ENCODE assay signal across 8 cellular contexts in genomic region chr12:50025187-50026059, GRCh38. TPM values are rescaled to one million over a fixed set of nuclear protein-coding genes. Genes with fewer than 3 reads are reported as not detected.
DNase-seq lines count a peak whose midpoint lies in the region; ATAC-seq and TF ChIP-seq lines count a peak whose summit lies in the region.

RACGAP1 (minus strand) TSS chr12:50025494; CDS start chr12:50016715, 8,779 bp downstream.

- peak; percentile 74 for TF ChIP-seq POLR2A in GM18505 (IDR thresholded peaks at IDR 0.05; ENCODE audit: borderline replicate concordance, extremely low read depth, insufficient read depth, insufficient read length)

- peak within 1 kb of the TSS; percentile 21 for H3K27ac ChIP-seq in rectal smooth muscle tissue (ENCODE audit: low read depth, low read length)
- no peak within 1 kb of the TSS for H3K27ac ChIP-seq in aorta (ENCODE audit: low read depth in 1 of 2, low read length in 2 of 2)

- H3K36me3 ChIP-seq in rectal smooth muscle tissue (ENCODE audit: control insufficient read depth, insufficient read depth, low read length) (no peaks in the 10 kb centered on the region), aorta (ENCODE audit: control insufficient read depth in 1 of 2, insufficient read depth in 2 of 2, low read length in 1 of 2) (no peaks in the 10 kb centered on the region)

- H3K9me3 ChIP-seq in aorta (ENCODE audit: control insufficient read depth, low read length), result no peaks in the 10 kb centered on the region

- H3K4me3 ChIP-seq in astrocyte of the cerebellum (ENCODE audit: low read depth, low read length) (peak within 1 kb of the TSS; percentile 82), rectal smooth muscle tissue (ENCODE audit: low read length) (peak within 1 kb of the TSS; percentile 89), aorta (ENCODE audit: low read length in 2 of 2) (peak within 1 kb of the TSS; percentile 38 to 90)

- TF ChIP-seq CTCF in astrocyte of the cerebellum (IDR thresholded peaks at IDR 0.05; ENCODE audit: low read depth, low read length, missing control alignments), result no peak

- peaks cover 2% of the 10 kb centered on the region for H3K4me1 ChIP-seq in rectal smooth muscle tissue (ENCODE audit: control insufficient read depth, insufficient read depth, low read length)
- no peaks in the 10 kb centered on the region for H3K4me1 ChIP-seq in aorta (ENCODE audit: control insufficient read depth in 1 of 2, insufficient read depth in 2 of 2, low read length in 2 of 2)

- H3K27me3 ChIP-seq in rectal smooth muscle tissue (ENCODE audit: control insufficient read depth, insufficient read depth, low read length) (no peaks in the 10 kb centered on the region), aorta (ENCODE audit: control insufficient read depth in 1 of 2, insufficient read depth in 2 of 2, low read length in 1 of 2) (no peaks in the 10 kb centered on the region)

- ATAC-seq in GM18505 (IDR thresholded peaks at IDR 0.05; ENCODE audit: unreplicated experiment) (peak; percentile 96), HG02973 (IDR thresholded peaks at IDR 0.05; ENCODE audit: unreplicated experiment) (peak; percentile 97), aorta (ENCODE audit: low FRiP score) (peak; percentile 98)

- DNase-seq in NCI-H2029 (lab: John Stamatoyannopoulos, UW) (peak; percentile 99), T-helper 22 cell (ENCODE audit: low read depth) (peak; percentile 94), astrocyte of the cerebellum (ENCODE audit: low read depth) (peak; percentile 98), hepatic stellate cell (ENCODE audit: low spot score) (peak; percentile 98), aorta (peak; percentile 96 to 97)

- in situ Hi-C loops in astrocyte of the cerebellum (cut with HindIII; ENCODE audit: low sequenced_read_pairs), result no loop called here

- intact Hi-C loops in aorta (cut with DNase I), result no loop called here

- WGBS in aorta, 2 donors, result 4 to 5% methylated on average over 47 of the region's 47 CpGs

- H3K9ac ChIP-seq in rectal smooth muscle tissue (ENCODE audit: low read length), result peak within 1 kb of the TSS; percentile 12

RNA-seq across cellular contexts. Expression of gene RACGAP1, which starts in this region (rescaled TPM):
- 10 to 100 TPM in 1 of 2 donors, 1 to 10 TPM in 1; 8.0 to 10.1 TPM for total RNA-seq in aorta
- 1 to 10 TPM; 4.6 to 7.9 TPM for polyA plus RNA-seq in aorta
